8 cellular contexts compared by ENCODE assay signal in the genomic region with DNA sequence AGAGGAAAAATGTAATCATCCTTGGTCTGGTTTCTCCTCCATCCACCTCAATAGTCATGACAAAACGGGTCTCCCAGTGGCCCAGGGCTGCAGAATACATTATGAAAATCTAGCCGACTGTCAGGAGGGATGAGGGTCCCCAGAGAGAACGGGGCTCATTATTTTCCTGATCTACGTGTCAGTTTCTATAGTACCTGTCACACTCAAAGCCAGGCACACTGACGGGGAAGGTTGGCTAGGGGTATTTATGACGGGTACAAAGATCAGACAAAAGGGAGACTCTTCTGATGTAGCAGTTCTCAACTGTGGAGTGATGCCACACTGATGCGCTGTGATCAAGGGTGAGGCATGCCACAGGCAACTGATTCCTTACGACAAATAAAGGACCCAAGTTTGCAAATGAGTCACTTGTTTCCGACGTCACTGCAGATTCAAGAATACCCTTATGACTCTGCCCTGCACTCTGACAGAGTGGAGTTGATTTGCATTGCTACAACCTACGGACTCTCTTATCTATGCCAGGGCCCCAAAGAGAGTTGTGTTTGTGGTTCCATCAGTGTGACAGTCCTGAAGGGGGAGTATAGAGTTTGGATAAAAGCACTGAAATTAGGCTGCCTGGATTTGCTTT.
DNase-seq lines count a peak whose midpoint lies in the region; ATAC-seq, FAIRE-seq and TF ChIP-seq lines count a peak whose summit lies in the region.

No MANE protein-coding gene starts in this region.

- no peaks in the 10 kb centered on the region for H3K9me3 ChIP-seq in esophagus muscularis mucosa

- H3K4me3 ChIP-seq in bronchial epithelial cell (ENCODE audit: low read depth, low read length) (no peak overlapping the region), esophagus muscularis mucosa (no peak overlapping the region)

- WGBS in esophagus muscularis mucosa = 86% methylated on average over 11 of the region's 11 CpGs

- peak; percentile 76 for ATAC-seq in GM19397 (IDR thresholded peaks at IDR 0.05; ENCODE audit: unreplicated experiment)
- peak; percentile 87 for ATAC-seq in HG03103 (IDR thresholded peaks at IDR 0.05; ENCODE audit: low read depth, unreplicated experiment)

- H3K27me3 ChIP-seq in bronchial epithelial cell (ENCODE audit: control insufficient read depth, insufficient read depth, low read length) = no peaks in the 10 kb centered on the region
- H3K27me3 ChIP-seq in esophagus muscularis mucosa = peaks cover 0 to 47% (median 2%) of the 10 kb centered on the region in 4 donors

- intact Hi-C loops in esophagus muscularis mucosa (cut with DNase I) = no loop called here

- no peak for TF ChIP-seq EP300 in esophagus muscularis mucosa (IDR thresholded peaks at IDR 0.05)

- H3K27ac ChIP-seq in esophagus muscularis mucosa (replicated peaks in 1 of 4) = no peak overlapping the region

- no peak for TF ChIP-seq CTCF in bronchial epithelial cell (IDR thresholded peaks at IDR 0.05; ENCODE audit: insufficient read depth, low read length, severe bottlenecking)
- TF ChIP-seq CTCF in esophagus muscularis mucosa (IDR thresholded peaks at IDR 0.05) = no peak

- FAIRE-seq in GM12891 (lab: Jason Lieb, UNC) (peak; percentile 96), bronchial epithelial cell (lab: Jason Lieb, UNC) (no peak)

- TF ChIP-seq POLR2A in GM12891 (IDR thresholded peaks at IDR 0.05; ENCODE audit: low read depth, low read length) = no peak
- no peak for TF ChIP-seq POLR2A in esophagus muscularis mucosa (IDR thresholded peaks at IDR 0.05; ENCODE audit: low read depth)

- no peaks in the 10 kb centered on the region for H3K4me1 ChIP-seq in esophagus muscularis mucosa

- DNase-seq in GM12891 (ENCODE audit: insufficient read length, low spot score) (peak; percentile 61), bronchial epithelial cell (ENCODE audit: low read depth) (peak; percentile 17), esophagus muscularis mucosa (ENCODE audit: extremely low spot score) (no peak), NAMALWA (ENCODE audit: low spot score) (no peak), H4 (ENCODE audit: low spot score) (no peak), NCI-H524 (lab: John Stamatoyannopoulos, UW) (no peak)

- no peaks in the 10 kb centered on the region for H3K36me3 ChIP-seq in bronchial epithelial cell (ENCODE audit: control insufficient read depth, insufficient read depth, low read length)
- no peaks in the 10 kb centered on the region for H3K36me3 ChIP-seq in esophagus muscularis mucosa

TF ChIP-seq in GM12891, 5 proteins besides CTCF, POLR2A, EP300 and RAD21:
- peak; percentile 91 for TF ChIP-seq POU2F2 (IDR thresholded peaks at IDR 0.05; ENCODE audit: low read depth, low read length)
- no peak for TF ChIP-seq SPI1 (IDR thresholded peaks at IDR 0.05; ENCODE audit: low read depth, low read length)
- TF ChIP-seq TAF1 (IDR thresholded peaks at IDR 0.05; ENCODE audit: low read depth, low read length) = no peak

Comparison
In these comparisons a context has a peak if more than half of its experiments do, and no peak if none do; other contexts are left out.
1. DNase-seq: peak in GM12891 (single experiment) and bronchial epithelial cell (single experiment); none in esophagus muscularis mucosa (single experiment), NAMALWA (single experiment), H4 (single experiment) and NCI-H524 (0 of 2).